In genomic region chr12:75177997-75178396, GRCh38 we compare ENCODE assay signal across 10 cellular contexts. TPM values are rescaled to one million over a fixed set of nuclear protein-coding genes. Genes with fewer than 3 reads are reported as not detected.
DNase-seq lines count a peak whose midpoint lies in the region; ATAC-seq and TF ChIP-seq lines count a peak whose summit lies in the region.
"Had no signal": no experiment of that assay in that cellular context is flagged by ENCODE, and none has a peak within 500 bp of the region (broad histone marks: within the 10 kb centered on the region; RNA-seq: fewer than 3 reads in every experiment).

No MANE protein-coding gene starts in this region.

- H3K27ac ChIP-seq in SK-N-SH (ENCODE audit: low read depth in 2 of 2, low read length in 1 of 2), result peak overlapping the region; percentile 72 to 75; a peak in 3 of 4 replicates
- H3K27ac ChIP-seq: cardiac muscle cell had no signal

- H3K4me3 ChIP-seq in SK-N-SH (ENCODE audit: low read depth in 2 of 2, low read length in 1 of 2), result no peak overlapping the region
- H3K4me3 ChIP-seq: cardiac muscle cell, skin epidermis had no signal

- POLR2A ChIA-PET in SK-N-SH (lab: Yijun Ruan, JAX), result no interaction called here
- POLR2A ChIA-PET in HEK293T (lab: Yijun Ruan, JAX), result no interaction called here

- H2AFZ ChIP-seq in SK-N-SH (ENCODE audit: low read depth), result peak overlapping the region; percentile 68; the same call in 1 of the 2 replicates

- H3K4me1 ChIP-seq in SK-N-SH (ENCODE audit: control insufficient read depth in 1 of 2, insufficient read depth in 2 of 2, low read depth in 1 of 2, low read length in 1 of 2), result peaks cover 0 to 13% of the 10 kb centered on the region in 2 experiments; a peak in 2 of 4 replicates

- CTCF ChIA-PET in SK-N-SH (lab: Yijun Ruan, JAX) (interaction anchor here (0.8 kb wide), 1 partner anchor 8 kb away, joined by 3 read pairs; no protein-coding TSS in a partner anchor), HEK293T (lab: Yijun Ruan, JAX) (no interaction called here)

- H3K79me2 ChIP-seq in SK-N-SH (ENCODE audit: insufficient read depth), result no peaks in the 10 kb centered on the region

- no peak overlapping the region for H3K4me2 ChIP-seq in SK-N-SH

- 0 out of 2 replicates have a peak, but pooled peaks cover 3% of the 10 kb centered on the region for H3K9me2 ChIP-seq in SK-N-SH

- peak; percentile 45 to 79 for TF ChIP-seq EP300 in SK-N-SH (IDR thresholded peaks at IDR 0.05; ENCODE audit: borderline replicate concordance in 1 of 2, low read depth in 1 of 2, low read length in 1 of 2)

- TF ChIP-seq RAD21 in SK-N-SH (IDR thresholded peaks at IDR 0.05; ENCODE audit: low read length), result no peak

- H3K36me3 ChIP-seq in SK-N-SH (replicated peaks in 1 of 2; ENCODE audit: control insufficient read depth in 1 of 2, insufficient read depth in 2 of 2, low read length in 1 of 2), result no peaks in the 10 kb centered on the region
- H3K36me3 ChIP-seq: cardiac muscle cell had no signal

- no peaks in the 10 kb centered on the region for H3F3A ChIP-seq in SK-N-SH (replicated peaks; ENCODE audit: insufficient read depth)

- ATAC-seq in GM18867 (IDR thresholded peaks at IDR 0.05; ENCODE audit: unreplicated experiment) (peak; percentile 83), HG03066 (IDR thresholded peaks at IDR 0.05; ENCODE audit: low read depth, unreplicated experiment) (peak; percentile 62), GM19467 (IDR thresholded peaks at IDR 0.05; ENCODE audit: unreplicated experiment) (no peak), sciatic nerve (no peak)

- H3K9ac ChIP-seq in SK-N-SH, result no peak overlapping the region

- DNase-seq in SK-N-SH (no peak), non-pigmented ciliary epithelial cell (ENCODE audit: low read depth) (peak; percentile 78), HEK293T (ENCODE audit: extremely low spot score) (no peak), sciatic nerve (ENCODE audit: low spot score) (no peak)
- no peak for DNase-seq in stimulated activated CD4-positive, alpha-beta T cell treated with anti-CD3 and anti-CD28 coated beads, Interleukin-15, amount 100 ng/mL, for 24 hours

- intact Hi-C loops in sciatic nerve (cut with DNase I), result no loop called here

- no peaks in the 10 kb centered on the region for H4K20me1 ChIP-seq in SK-N-SH (ENCODE audit: insufficient read depth)

- no peaks in the 10 kb centered on the region; the same call in 1 of the 2 replicates for H3K27me3 ChIP-seq in SK-N-SH (ENCODE audit: insufficient read depth)
- H3K27me3 ChIP-seq: cardiac muscle cell had no signal

- TF ChIP-seq CTCF in SK-N-SH (IDR thresholded peaks at IDR 0.05), result no peak

- H3K9me3 ChIP-seq in SK-N-SH, result no peaks in the 10 kb centered on the region

TF ChIP-seq in SK-N-SH, 30 proteins besides CTCF, POLR2A, EP300 and RAD21 (continues in another document):
- TF ChIP-seq NRF1 (IDR thresholded peaks at IDR 0.05; ENCODE audit: low read depth, low read length), result no peak
- TF ChIP-seq SMC3 (IDR thresholded peaks at IDR 0.05; ENCODE audit: low read depth, low read length), result no peak
- no peak for TF ChIP-seq TEAD4 (IDR thresholded peaks at IDR 0.05; ENCODE audit: borderline replicate concordance, insufficient read depth)
- TF ChIP-seq ELF1 (IDR thresholded peaks at IDR 0.05), result no peak
- TF ChIP-seq REST (IDR thresholded peaks at IDR 0.05; ENCODE audit: low read depth, low read length), result no peak
- TF ChIP-seq GATA2 (CRISPR knock-in tag; IDR thresholded peaks at IDR 0.05), result no peak
- TF ChIP-seq IRF3 (IDR thresholded peaks at IDR 0.05; ENCODE audit: low read depth, low read length), result no peak

TF ChIP-seq in HEK293T, 16 proteins besides CTCF, POLR2A, EP300 and RAD21:
- no peak for TF ChIP-seq SP1 (IDR thresholded peaks at IDR 0.05)
- TF ChIP-seq TARDBP (IDR thresholded peaks at IDR 0.05), result no peak
- TF ChIP-seq ARNT (IDR thresholded peaks at IDR 0.05), result no peak
- no peak for TF ChIP-seq CTBP1 (IDR thresholded peaks at IDR 0.05; ENCODE audit: borderline replicate concordance)
- no peak for TF ChIP-seq NFRKB (IDR thresholded peaks at IDR 0.05)
- no peak for TF ChIP-seq BHLHE40 (IDR thresholded peaks at IDR 0.05; ENCODE audit: borderline replicate concordance)
- TF ChIP-seq LEF1 (IDR thresholded peaks at IDR 0.05; ENCODE audit: borderline replicate concordance), result no peak
- TF ChIP-seq FOXA1 (IDR thresholded peaks at IDR 0.05), result no peak
- no peak for TF ChIP-seq ZNF384 (IDR thresholded peaks at IDR 0.05)
- TF ChIP-seq FOXM1 (IDR thresholded peaks at IDR 0.05; ENCODE audit: borderline replicate concordance), result no peak
- no peak for TF ChIP-seq ELF4 (IDR thresholded peaks at IDR 0.05)
- no peak for TF ChIP-seq PKNOX1 (IDR thresholded peaks at IDR 0.05)
- no peak for TF ChIP-seq HDGF (IDR thresholded peaks at IDR 0.05; ENCODE audit: borderline replicate concordance)
- TF ChIP-seq L3MBTL2 (conservative IDR thresholded peaks at IDR 0.05), result no peak
- no peak for TF ChIP-seq SUZ12 (IDR thresholded peaks at IDR 0.05)
- TF ChIP-seq FOXK2 (IDR thresholded peaks at IDR 0.05), result no peak

RNA-seq across cellular contexts. Expression of gene KCNC2, which starts 31.6 kb away (rescaled TPM):
- not detected in 2 replicates for polyA plus RNA-seq in SK-N-SH (2012; rRNA removed)
- polyA plus RNA-seq in SK-N-SH (2012; cell fraction: cytosol; rRNA removed), result not detected in 2 replicates
- not detected in 2 replicates for polyA plus RNA-seq in SK-N-SH (2012; cell fraction: nucleus; rRNA removed)
- not detected for total RNA-seq in sciatic nerve
- total RNA-seq: cardiac muscle cell had no signal
- polyA plus RNA-seq: cardiac muscle cell had no signal

Comparison
In these comparisons a context has a peak if more than half of its experiments do, and no peak if none do; other contexts are left out.
1. ATAC-seq: peak in GM18867 (single experiment) and HG03066 (single experiment); none in GM19467 (single experiment) and sciatic nerve (single experiment).